Comparison of ENCODE assay signal across 17 cellular contexts in the genomic region with DNA sequence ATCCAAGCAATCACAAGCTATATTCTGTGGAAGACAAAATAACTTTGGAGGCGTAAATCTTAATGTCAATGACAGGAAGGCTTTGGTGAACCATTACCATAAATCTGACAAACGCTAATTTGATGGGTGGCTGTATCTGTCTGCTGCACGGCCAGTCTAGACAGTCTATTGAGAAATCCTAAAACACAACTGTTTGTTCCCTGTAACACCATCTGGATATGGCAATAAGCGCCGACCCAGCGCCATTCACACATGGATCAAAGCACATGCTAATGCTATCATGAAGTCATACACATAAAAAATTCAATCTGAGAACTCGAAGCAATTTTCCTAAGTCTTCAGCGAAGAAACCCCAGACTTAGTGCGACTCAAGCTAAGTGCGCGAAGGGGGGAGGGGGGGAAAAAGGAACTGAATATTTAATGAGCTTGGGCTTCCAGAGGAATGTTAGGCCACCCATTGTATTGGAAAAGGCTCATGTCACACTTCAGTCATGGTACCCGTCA.
DNase-seq lines count a peak whose midpoint lies in the region; ATAC-seq and TF ChIP-seq lines count a peak whose summit lies in the region.
"Had no signal": no experiment of that assay in that cellular context is flagged by ENCODE, and none has a peak within 500 bp of the region (broad histone marks: within the 10 kb centered on the region; RNA-seq: fewer than 3 reads in every experiment).

No MANE protein-coding gene starts in this region.

- no peak for DNase-seq in HEK293T (ENCODE audit: extremely low spot score)
- DNase-seq in NCI-H82 (lab: John Stamatoyannopoulos, UW) = peak; percentile 91
- peak; percentile 54 for DNase-seq in fibroblast of villous mesenchyme (ENCODE audit: low read depth)
- DNase-seq in pons (ENCODE audit: low spot score) = no peak
- DNase-seq: activated CD4-positive, alpha-beta T cell treated with anti-CD3 and anti-CD28 coated beads, Interleukin-2, amount 10 ng/mL, durations not matched to agents 24 days and 14 days; CD8-positive, alpha-beta memory T cell; erythroblast; left ventricle myocardium inferior; NCI-H1436 treated with DMSO at 0.1 percent for 48 hours; NCI-H226; nucleus accumbens had no signal

- no peaks in the 10 kb centered on the region for H3K9me3 ChIP-seq in neuron (ENCODE audit: low read length)
- H3K9me3 ChIP-seq: breast epithelium, gastroesophageal sphincter, left ventricle myocardium inferior, suprapubic skin had no signal

- H3K4me1 ChIP-seq in neuron (ENCODE audit: insufficient read depth, low read length) = peaks cover 19% of the 10 kb centered on the region
- H3K4me1 ChIP-seq: breast epithelium, gastroesophageal sphincter had no signal

- no peak for TF ChIP-seq CTCF in fibroblast of villous mesenchyme (IDR thresholded peaks at IDR 0.05; ENCODE audit: insufficient read depth, low read depth, low read length)

- POLR2A ChIA-PET in HEK293T (lab: Yijun Ruan, JAX) = no interaction called here

- H3K36me3 ChIP-seq in neuron (ENCODE audit: insufficient read depth, low read length) = no peaks in the 10 kb centered on the region
- H3K36me3 ChIP-seq: breast epithelium, gastroesophageal sphincter, left ventricle myocardium inferior, suprapubic skin had no signal

- ATAC-seq in GM18870 (IDR thresholded peaks at IDR 0.05; ENCODE audit: unreplicated experiment) (no peak), HG03354 (IDR thresholded peaks at IDR 0.05; ENCODE audit: poor library complexity, severe bottlenecking, unreplicated experiment) (no peak)
- ATAC-seq: gastroesophageal sphincter had no signal

- H3K27me3 ChIP-seq in neuron (ENCODE audit: insufficient read depth, low read length) = no peaks in the 10 kb centered on the region
- H3K27me3 ChIP-seq: breast epithelium, gastroesophageal sphincter, suprapubic skin had no signal

- H2AFZ ChIP-seq in neuron (ENCODE audit: low read depth, low read length) = no peak overlapping the region

- H3K4me3 ChIP-seq in fibroblast of villous mesenchyme (ENCODE audit: low read depth, low read length) = no peak overlapping the region
- peak overlapping the region; percentile 25 for H3K4me3 ChIP-seq in neuron (ENCODE audit: low read length)
- H3K4me3 ChIP-seq: breast epithelium, gastroesophageal sphincter, left ventricle myocardium inferior, suprapubic skin had no signal

- CTCF ChIA-PET in HEK293T (lab: Yijun Ruan, JAX) = no interaction called here

TF ChIP-seq in HEK293T, 16 proteins besides CTCF, POLR2A, EP300 and RAD21:
- TF ChIP-seq, protein P1, sequence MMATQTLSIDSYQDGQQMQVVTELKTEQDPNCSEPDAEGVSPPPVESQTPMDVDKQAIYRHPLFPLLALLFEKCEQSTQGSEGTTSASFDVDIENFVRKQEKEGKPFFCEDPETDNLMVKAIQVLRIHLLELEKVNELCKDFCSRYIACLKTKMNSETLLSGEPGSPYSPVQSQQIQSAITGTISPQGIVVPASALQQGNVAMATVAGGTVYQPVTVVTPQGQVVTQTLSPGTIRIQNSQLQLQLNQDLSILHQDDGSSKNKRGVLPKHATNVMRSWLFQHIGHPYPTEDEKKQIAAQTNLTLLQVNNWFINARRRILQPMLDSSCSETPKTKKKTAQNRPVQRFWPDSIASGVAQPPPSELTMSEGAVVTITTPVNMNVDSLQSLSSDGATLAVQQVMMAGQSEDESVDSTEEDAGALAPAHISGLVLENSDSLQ (IDR thresholded peaks at IDR 0.05) = peak; percentile 63
- TF ChIP-seq ELF4 (IDR thresholded peaks at IDR 0.05) (no peak), TARDBP (IDR thresholded peaks at IDR 0.05) (no peak), HDGF (IDR thresholded peaks at IDR 0.05; ENCODE audit: borderline replicate concordance) (no peak), L3MBTL2 (conservative IDR thresholded peaks at IDR 0.05) (0 out of 2 replicates have a peak, but pooled peaks have one; percentile 17), SUZ12 (IDR thresholded peaks at IDR 0.05) (no peak)
TF ChIP-seq in HEK293T: peak in this region for 2.

Comparison
In these comparisons a context has a peak if more than half of its experiments do, and no peak if none do; other contexts are left out.
1. DNase-seq: peak in NCI-H82 (single experiment) and fibroblast of villous mesenchyme (single experiment); none in HEK293T (single experiment) and pons (single experiment).